Comparison of ENCODE assay signal across 2 cellular contexts in genomic region chr1:65531972-65532570, GRCh38.
TF ChIP-seq lines count a peak whose summit lies in the region.

No MANE protein-coding gene starts in this region.

TF ChIP-seq in HepG2, 621 proteins besides CTCF, POLR2A, EP300 and RAD21:
- TF ChIP-seq ZNF12 (CRISPR knock-in tag; IDR thresholded peaks at IDR 0.05) (0 out of 2 replicates have a peak, but pooled peaks have one; percentile 24), ATF7 (IDR thresholded peaks at IDR 0.05) (no peak), ATF7 (CRISPR knock-in tag; IDR thresholded peaks at IDR 0.05) (no peak), ZNF354B (CRISPR knock-in tag; IDR thresholded peaks at IDR 0.05) (no peak), AKNA (CRISPR knock-in tag; IDR thresholded peaks at IDR 0.05; ENCODE audit: borderline replicate concordance) (no peak), XRCC5 (optimal IDR thresholded peaks at IDR 0.05; ENCODE audit: low read length) (no peak)

TF ChIP-seq in K562, 482 proteins besides CTCF, POLR2A, EP300 and RAD21:
- TF ChIP-seq KDM2B (CRISPR knock-in tag; IDR thresholded peaks at IDR 0.05), result no peak
- TF ChIP-seq ZNF12 (CRISPR knock-in tag; IDR thresholded peaks at IDR 0.05), result peak; percentile 99
